Comparison of ENCODE assay signal across 16 cellular contexts in genomic region chr12:130701402-130701744, GRCh38. TPM values are rescaled to one million over a fixed set of nuclear protein-coding genes. Genes with fewer than 3 reads are reported as not detected.
DNase-seq lines count a peak whose midpoint lies in the region; ATAC-seq and TF ChIP-seq lines count a peak whose summit lies in the region.
"Had no signal": no experiment of that assay in that cellular context is flagged by ENCODE, and none has a peak within 500 bp of the region (broad histone marks: within the 10 kb centered on the region; RNA-seq: fewer than 3 reads in every experiment).

No MANE protein-coding gene starts in this region.

- H3K4ac ChIP-seq in neuronal stem cell (ENCODE audit: low read length), result peak overlapping the region; percentile 91

- peaks cover 2% of the 10 kb centered on the region for H3K79me1 ChIP-seq in neuronal stem cell (ENCODE audit: low read depth, low read length)

- no peak overlapping the region for H2BK12ac ChIP-seq in neuronal stem cell (ENCODE audit: low read length)

- TF ChIP-seq POLR2A in stomach (IDR thresholded peaks at IDR 0.05), result no peak

- CTCF ChIA-PET in activated CD8-positive, alpha-beta memory T cell treated with anti-CD3 and anti-CD28 coated beads, Interleukin-2, amount 10 ng/mL, durations not matched to agents 7 days and 5 days (lab: Charles Lee), result no interaction called here

- peak overlapping the region; percentile 86 for H2BK15ac ChIP-seq in neuronal stem cell (ENCODE audit: low read length)

- no peak for TF ChIP-seq CTCF in stomach (IDR thresholded peaks at IDR 0.05)
- TF ChIP-seq CTCF in MM.1S (IDR thresholded peaks at IDR 0.05; ENCODE audit: low read length), result no peak
- TF ChIP-seq CTCF in upper lobe of right lung (IDR thresholded peaks at IDR 0.05), result no peak

- H3K27ac ChIP-seq in neuronal stem cell (replicated peaks; ENCODE audit: low read length), result no peak overlapping the region
- H3K27ac ChIP-seq in stomach, result no peak overlapping the region
- H3K27ac ChIP-seq in MM.1S (ENCODE audit: low read length), result no peak overlapping the region
- H3K27ac ChIP-seq in upper lobe of right lung, result no peak overlapping the region
- H3K27ac ChIP-seq: BLaER1, HL-60 had no signal

- no peak overlapping the region for H2BK120ac ChIP-seq in neuronal stem cell (ENCODE audit: low read depth, low read length)

- H3K4me1 ChIP-seq in neuronal stem cell (ENCODE audit: control insufficient read depth in 2 of 2, insufficient read depth in 1 of 2, low read depth in 1 of 2, low read length in 2 of 2) (peaks cover 0 to 26% of the 10 kb centered on the region in 2 donors), stomach (no peaks in the 10 kb centered on the region), MM.1S (ENCODE audit: low read length) (no peaks in the 10 kb centered on the region), upper lobe of right lung (no peaks in the 10 kb centered on the region)
- H3K4me1 ChIP-seq: Caco-2 had no signal

- H3K9me2 ChIP-seq in MM.1S (replicated peaks; ENCODE audit: insufficient read depth, low read length), result no peaks in the 10 kb centered on the region

- H3K4me1 Mint-ChIP-seq in activated CD8-positive, alpha-beta memory T cell treated with anti-CD3 and anti-CD28 coated beads, Interleukin-2, amount 10 ng/mL, durations not matched to agents 7 days and 5 days, result no peaks in the 10 kb centered on the region
- H3K4me1 Mint-ChIP-seq: CD8-positive, alpha-beta memory T cell had no signal

- no peaks in the 10 kb centered on the region for H3K9me3 Mint-ChIP-seq in activated CD8-positive, alpha-beta memory T cell treated with anti-CD3 and anti-CD28 coated beads, Interleukin-2, amount 10 ng/mL, durations not matched to agents 7 days and 5 days (ENCODE audit: low read depth)

- no peak overlapping the region for H3K4me2 ChIP-seq in neuronal stem cell (ENCODE audit: insufficient read depth, low read length, poor library complexity, severe bottlenecking)
- no peak overlapping the region for H3K4me2 ChIP-seq in MM.1S (ENCODE audit: low read depth, low read length)
- H3K4me2 ChIP-seq: BLaER1 had no signal

- intact Hi-C loops in stomach (cut with DNase I; ENCODE audit: low total_unique reads), result no loop called here
- intact Hi-C loops in upper lobe of right lung (cut with DNase I), result no loop called here

- peak overlapping the region; percentile 7 for H4K91ac ChIP-seq in neuronal stem cell (ENCODE audit: low read depth, low read length, poor library complexity)

- H3K79me2 ChIP-seq in MM.1S (ENCODE audit: low read length), result no peaks in the 10 kb centered on the region

- no peaks in the 10 kb centered on the region for H3F3A ChIP-seq in MM.1S (ENCODE audit: insufficient read depth, low read length)

- H2AK5ac ChIP-seq in neuronal stem cell (ENCODE audit: low read depth, low read length), result peak overlapping the region; percentile 98

- H3K27me3 Mint-ChIP-seq in activated CD8-positive, alpha-beta memory T cell treated with anti-CD3 and anti-CD28 coated beads, Interleukin-2, amount 10 ng/mL, durations not matched to agents 7 days and 5 days, result peaks cover 2% of the 10 kb centered on the region

- H3K9ac ChIP-seq in neuronal stem cell (ENCODE audit: low read depth, low read length, poor library complexity) (no peak overlapping the region), MM.1S (ENCODE audit: low read length) (no peak overlapping the region)
- H3K9ac ChIP-seq: BLaER1 had no signal

- DNase-seq in activated CD8-positive, alpha-beta memory T cell treated with anti-CD3 and anti-CD28 coated beads, Interleukin-2, amount 50 U/mL, for 48 hours, result peak; percentile 20
- no peak for DNase-seq in activated CD8-positive, alpha-beta memory T cell treated with anti-CD3 and anti-CD28 coated beads, Interleukin-2, amount 10 ng/mL, durations not matched to agents 7 days and 5 days
- DNase-seq in RPMI8226, result peak; percentile 19
- DNase-seq in neuronal stem cell (ENCODE audit: low spot score), result no peak
- DNase-seq in stomach, result peak; percentile 7
- no peak for DNase-seq in MM.1S
- DNase-seq in dermis blood vessel endothelial cell, result no peak
- no peak for DNase-seq in upper lobe of right lung
- DNase-seq: 8988T; AML-193; Caco-2; CD8-positive, alpha-beta memory T cell; GDM1; HCEC 1CT had no signal

- H4K8ac ChIP-seq in neuronal stem cell (ENCODE audit: low read depth, low read length), result peak overlapping the region; percentile 86

- H3K4me3 Mint-ChIP-seq in activated CD8-positive, alpha-beta memory T cell treated with anti-CD3 and anti-CD28 coated beads, Interleukin-2, amount 10 ng/mL, durations not matched to agents 7 days and 5 days, result no peak overlapping the region
- H3K4me3 Mint-ChIP-seq: CD8-positive, alpha-beta memory T cell had no signal

- H2AFZ ChIP-seq in neuronal stem cell (ENCODE audit: low read length), result no peak overlapping the region
- H2AFZ ChIP-seq in MM.1S (ENCODE audit: low read length), result no peak overlapping the region

- H3K36me3 ChIP-seq in neuronal stem cell (replicated peaks in 1 of 2; ENCODE audit: control insufficient read depth in 2 of 2, insufficient read depth in 2 of 2, low read length in 2 of 2) (no peaks in the 10 kb centered on the region), stomach (no peaks in the 10 kb centered on the region), MM.1S (replicated peaks; ENCODE audit: insufficient read depth, low read length) (no peaks in the 10 kb centered on the region), upper lobe of right lung (no peaks in the 10 kb centered on the region)
- H3K36me3 ChIP-seq: BLaER1 had no signal

- no CpG with 5 or more reads among the region's 10 CpGs for WGBS in neuronal stem cell (ENCODE audit: extremely low coverage in 2 of 2, insufficient read length in 2 of 2, insufficient replicate concordance in 1 of 2), 2 donors
- 75 to 94% (median 80%) methylated on average over 4 to 10 of the region's 10 CpGs for WGBS in stomach, 5 donors

- H3K18ac ChIP-seq in neuronal stem cell (ENCODE audit: low read length), result peak overlapping the region; percentile 86

- peak overlapping the region; percentile 97 for H3K14ac ChIP-seq in neuronal stem cell (ENCODE audit: low read length)

- H4K20me1 ChIP-seq in MM.1S (ENCODE audit: insufficient read depth, low read length), result no peaks in the 10 kb centered on the region
- H4K20me1 ChIP-seq: BLaER1 had no signal

- H3K23ac ChIP-seq in neuronal stem cell (ENCODE audit: low read depth, low read length, poor library complexity), result no peak overlapping the region

- peak overlapping the region; percentile 45 for H2BK5ac ChIP-seq in neuronal stem cell (ENCODE audit: low read length)

- H3K9me3 ChIP-seq in neuronal stem cell (replicated peaks in 1 of 2; ENCODE audit: control insufficient read depth in 2 of 2, insufficient read depth in 1 of 2, low read depth in 1 of 2, low read length in 2 of 2) (peaks cover 0 to 4% of the 10 kb centered on the region in 2 donors), stomach (no peaks in the 10 kb centered on the region), MM.1S (replicated peaks; ENCODE audit: insufficient read depth, low read length) (no peaks in the 10 kb centered on the region), upper lobe of right lung (no peaks in the 10 kb centered on the region)
- H3K9me3 ChIP-seq: Caco-2 had no signal

- H3K4me3 ChIP-seq in neuronal stem cell (ENCODE audit: low read length in 2 of 2), result no peak overlapping the region
- H3K4me3 ChIP-seq in stomach, result no peak overlapping the region
- no peak overlapping the region for H3K4me3 ChIP-seq in MM.1S (ENCODE audit: low read length)
- H3K4me3 ChIP-seq in upper lobe of right lung, result no peak overlapping the region
- H3K4me3 ChIP-seq: BLaER1 had no signal

- no peak for TF ChIP-seq EP300 in stomach (IDR thresholded peaks at IDR 0.05)

- H3K27ac Mint-ChIP-seq in activated CD8-positive, alpha-beta memory T cell treated with anti-CD3 and anti-CD28 coated beads, Interleukin-2, amount 10 ng/mL, durations not matched to agents 7 days and 5 days, result no peak overlapping the region
- H3K27ac Mint-ChIP-seq: CD8-positive, alpha-beta memory T cell had no signal

- ATAC-seq in activated CD8-positive, alpha-beta memory T cell treated with anti-CD3 and anti-CD28 coated beads, Interleukin-2, amount 10 ng/mL, durations not matched to agents 7 days and 5 days, result no peak
- no peak for ATAC-seq in upper lobe of right lung

- peaks cover 0 to 14% (median 0%) of the 10 kb centered on the region in 3 experiments for H3K27me3 ChIP-seq in neuronal stem cell (ENCODE audit: control insufficient read depth in 3 of 3, insufficient read depth in 3 of 3, low read depth in 1 of 3, low read length in 3 of 3)
- peaks cover 0 to 44% (median 0%) of the 10 kb centered on the region in 3 donors for H3K27me3 ChIP-seq in stomach
- no peaks in the 10 kb centered on the region for H3K27me3 ChIP-seq in MM.1S (replicated peaks; ENCODE audit: insufficient read depth, low read length)
- H3K27me3 ChIP-seq in upper lobe of right lung, result no peaks in the 10 kb centered on the region
- H3K27me3 ChIP-seq: BLaER1 had no signal

- no peaks in the 10 kb centered on the region for H3K36me3 Mint-ChIP-seq in activated CD8-positive, alpha-beta memory T cell treated with anti-CD3 and anti-CD28 coated beads, Interleukin-2, amount 10 ng/mL, durations not matched to agents 7 days and 5 days
- H3K36me3 Mint-ChIP-seq: CD8-positive, alpha-beta memory T cell had no signal

RNA-seq across cellular contexts. Expression of gene RIMBP2, which starts 14.7 kb away (rescaled TPM):
- not detected for total RNA-seq in activated CD8-positive, alpha-beta memory T cell treated with anti-CD3 and anti-CD28 coated beads, Interleukin-2, amount 10 ng/mL, durations not matched to agents 7 days and 5 days
- polyA plus RNA-seq in neuronal stem cell (2013, experiment 1 of 2), result 6.0 TPM
- polyA plus RNA-seq in neuronal stem cell (2013, experiment 2 of 2), result 6.5 TPM
- 10 to 100 TPM in 3 of 5 donors, 1 to 10 TPM in 2; 3.7 to 44.6 (median 11.4) TPM for total RNA-seq in stomach
- 1 to 10 TPM in 2 of 3 donors, under 1 TPM in 1; 0.75 to 2.1 (median 1.5) TPM for polyA plus RNA-seq in stomach
- not detected in 2 replicates for total RNA-seq in dermis blood vessel endothelial cell
- 0.09 TPM for total RNA-seq in upper lobe of right lung
- total RNA-seq: Caco-2; CD8-positive, alpha-beta memory T cell had no signal
- polyA plus RNA-seq: CD8-positive, alpha-beta memory T cell had no signal

Comparison
In these comparisons a context has a peak if more than half of its experiments do, and no peak if none do; other contexts are left out.
1. DNase-seq: peak in activated CD8-positive, alpha-beta memory T cell treated with anti-CD3 and anti-CD28 coated beads, Interleukin-2, amount 50 U/mL, for 48 hours (single experiment), RPMI8226 (single experiment) and stomach (single experiment); none in activated CD8-positive, alpha-beta memory T cell treated with anti-CD3 and anti-CD28 coated beads, Interleukin-2, amount 10 ng/mL, durations not matched to agents 7 days and 5 days (single experiment), neuronal stem cell (single experiment), MM.1S (single experiment), dermis blood vessel endothelial cell (single experiment) and upper lobe of right lung (single experiment).